8 cellular contexts compared by ENCODE assay signal in genomic region chr13:114151565-114152284, GRCh38. TPM values are rescaled to one million over a fixed set of nuclear protein-coding genes. Genes with fewer than 3 reads are reported as not detected.
DNase-seq lines count a peak whose midpoint lies in the region; ATAC-seq and TF ChIP-seq lines count a peak whose summit lies in the region.

No MANE protein-coding gene starts in this region.

- TF ChIP-seq CTCF in C4-2B (conservative IDR thresholded peaks at IDR 0.05), result peak; percentile 15
- TF ChIP-seq CTCF in mesothelial cell of epicardium (IDR thresholded peaks at IDR 0.05; ENCODE audit: unreplicated experiment), result no peak
- no peak for TF ChIP-seq CTCF in glutamatergic neuron (IDR thresholded peaks at IDR 0.05; ENCODE audit: partially characterized antibody, unreplicated experiment)

- peak; percentile 66 for DNase-seq in NCI-H1694 (lab: John Stamatoyannopoulos, UW)
- peak; percentile 56 for DNase-seq in activated T-cell treated with anti-CD3 and anti-CD28 coated beads, Interleukin-2, amount 50 U/mL, for 4 hours
- peak; percentile 88 for DNase-seq in left lobe of liver (ENCODE audit: low spot score)
- DNase-seq in AG08395 (ENCODE audit: low spot score), result no peak
- no peak for DNase-seq in mesothelial cell of epicardium (ENCODE audit: low spot score in 2 of 2, unreplicated experiment in 2 of 2)
- no peak for DNase-seq in glutamatergic neuron

- peak; percentile 19 to 28 for ATAC-seq in activated T-cell treated with anti-CD3 and anti-CD28 coated beads, Interleukin-2, amount 50 U/mL, for 4 hours
- ATAC-seq in left lobe of liver, result peak; percentile 98
- no peak for ATAC-seq in HG03571 (IDR thresholded peaks at IDR 0.05; ENCODE audit: unreplicated experiment)

- peak overlapping the region; percentile 29 for H3K4me3 Mint-ChIP-seq in activated T-cell treated with anti-CD3 and anti-CD28 coated beads, Interleukin-2, amount 50 U/mL, for 4 hours
- H3K4me3 Mint-ChIP-seq in mesothelial cell of epicardium, result no peak overlapping the region
- no peak overlapping the region for H3K4me3 Mint-ChIP-seq in glutamatergic neuron (ENCODE audit: unreplicated experiment)

- H3K36me3 Mint-ChIP-seq in activated T-cell treated with anti-CD3 and anti-CD28 coated beads, Interleukin-2, amount 50 U/mL, for 4 hours (ENCODE audit: insufficient read depth), result no peaks in the 10 kb centered on the region
- H3K36me3 Mint-ChIP-seq in mesothelial cell of epicardium (no peaks in the 10 kb centered on the region), glutamatergic neuron (ENCODE audit: unreplicated experiment) (peaks cover 6% of the 10 kb centered on the region)

- peaks cover 7% of the 10 kb centered on the region for H3K9me3 Mint-ChIP-seq in activated T-cell treated with anti-CD3 and anti-CD28 coated beads, Interleukin-2, amount 50 U/mL, for 4 hours
- H3K9me3 Mint-ChIP-seq in mesothelial cell of epicardium (no peaks in the 10 kb centered on the region), glutamatergic neuron (ENCODE audit: unreplicated experiment) (peaks cover 5% of the 10 kb centered on the region)

- H3K27ac ChIP-seq in C4-2B, result no peak overlapping the region

- H3K4me1 Mint-ChIP-seq in activated T-cell treated with anti-CD3 and anti-CD28 coated beads, Interleukin-2, amount 50 U/mL, for 4 hours (ENCODE audit: low read depth), result peaks cover 70% of the 10 kb centered on the region
- H3K4me1 Mint-ChIP-seq in mesothelial cell of epicardium (peaks cover 4% of the 10 kb centered on the region), glutamatergic neuron (ENCODE audit: low read depth, unreplicated experiment) (peaks cover 3% of the 10 kb centered on the region)

- no peaks in the 10 kb centered on the region for H3K27me3 Mint-ChIP-seq in activated T-cell treated with anti-CD3 and anti-CD28 coated beads, Interleukin-2, amount 50 U/mL, for 4 hours (ENCODE audit: low read depth)
- H3K27me3 Mint-ChIP-seq in mesothelial cell of epicardium (ENCODE audit: low read depth), result peaks cover 8% of the 10 kb centered on the region
- peaks cover 3% of the 10 kb centered on the region for H3K27me3 Mint-ChIP-seq in glutamatergic neuron (ENCODE audit: unreplicated experiment)

- H3K27ac Mint-ChIP-seq in mesothelial cell of epicardium, result no peak overlapping the region
- H3K27ac Mint-ChIP-seq in glutamatergic neuron (ENCODE audit: unreplicated experiment), result no peak overlapping the region

RNA-seq across cellular contexts. Expression of gene RASA3, which starts 19.3 kb away (rescaled TPM):
- total RNA-seq in activated T-cell treated with anti-CD3 and anti-CD28 coated beads, Interleukin-2, amount 50 U/mL, for 4 hours, result 10 to 100 TPM; 23.7 to 28.7 (median 26.6) TPM
- 4.5 TPM for total RNA-seq in left lobe of liver
- 13.5 to 14.6 TPM (median 13.7 TPM) in 3 replicates for total RNA-seq in mesothelial cell of epicardium
- total RNA-seq in glutamatergic neuron (ENCODE audit: unreplicated experiment), result 15.2 TPM

RNA-seq across cellular contexts. Expression of gene CFAP97D2, which starts 27.3 kb away (rescaled TPM):
- not detected for total RNA-seq in activated T-cell treated with anti-CD3 and anti-CD28 coated beads, Interleukin-2, amount 50 U/mL, for 4 hours
- total RNA-seq in left lobe of liver, result not detected
- not detected in 3 replicates for total RNA-seq in mesothelial cell of epicardium
- not detected for total RNA-seq in glutamatergic neuron (ENCODE audit: unreplicated experiment)

Comparison
In these comparisons a context has a peak if more than half of its experiments do, and no peak if none do; other contexts are left out.
1. DNase-seq: peak in NCI-H1694 (single experiment), activated T-cell treated with anti-CD3 and anti-CD28 coated beads, Interleukin-2, amount 50 U/mL, for 4 hours (single experiment) and left lobe of liver (single experiment); none in AG08395 (single experiment), mesothelial cell of epicardium (0 of 2) and glutamatergic neuron (single experiment).